ENCODE assay signal across 24 cellular contexts in genomic region chr22:29639096-29639495, GRCh38.
"Had no signal": no experiment of that assay in that cellular context is flagged by ENCODE, and none has a peak within 500 bp of the region (broad histone marks: within the 10 kb centered on the region; RNA-seq: fewer than 3 reads in every experiment).

No MANE protein-coding gene starts in this region.

- H3K36me3 ChIP-seq: pancreas, uterus had no signal

- H3K4me3 ChIP-seq: dorsolateral prefrontal cortex, hepatocyte, pancreas, psoas muscle, right atrium auricular region, stomach, suprapubic skin, tibial nerve, uterus had no signal

- H3K27ac Mint-ChIP-seq: activated CD4-positive, alpha-beta memory T cell treated with anti-CD3 and anti-CD28 coated beads for 36 hours; activated naive CD4-positive, alpha-beta T cell treated with anti-CD3 and anti-CD28 coated beads, Interleukin-2, amount 10 ng/mL, durations not matched to agents 7 days and 5 days; effector memory CD8-positive, alpha-beta T cell; nephron progenitor cell; T-helper 17 cell had no signal

- H3K9me3 Mint-ChIP-seq: activated CD4-positive, alpha-beta memory T cell treated with anti-CD3 and anti-CD28 coated beads for 36 hours; activated naive CD4-positive, alpha-beta T cell treated with anti-CD3 and anti-CD28 coated beads, Interleukin-2, amount 10 ng/mL, durations not matched to agents 7 days and 5 days; activated T-cell treated with anti-CD3 and anti-CD28 coated beads, Interleukin-2, amount 50 U/mL, for 4 hours; effector memory CD8-positive, alpha-beta T cell had no signal

- H3K9me3 ChIP-seq: pancreas, psoas muscle, right atrium auricular region, stomach, suprapubic skin, tibial nerve, uterus had no signal

- H3K27me3 Mint-ChIP-seq: activated CD4-positive, alpha-beta memory T cell treated with anti-CD3 and anti-CD28 coated beads for 36 hours; activated naive CD4-positive, alpha-beta T cell treated with anti-CD3 and anti-CD28 coated beads, Interleukin-2, amount 10 ng/mL, durations not matched to agents 7 days and 5 days; effector memory CD8-positive, alpha-beta T cell; T-helper 17 cell had no signal

- H3K27me3 ChIP-seq: dorsolateral prefrontal cortex, hepatocyte, pancreas, right atrium auricular region, stomach, suprapubic skin, tibial nerve, uterus had no signal

- H3K4me1 ChIP-seq: psoas muscle, right atrium auricular region, suprapubic skin, uterus had no signal

- FAIRE-seq: endothelial cell of umbilical vein, islet of Langerhans, pancreas had no signal

- H3K27ac ChIP-seq: dorsolateral prefrontal cortex, hepatocyte, pancreas, psoas muscle, right atrium auricular region, stomach, suprapubic skin, tibial nerve, uterus had no signal

- ATAC-seq: activated T-cell treated with anti-CD3 and anti-CD28 coated beads, Interleukin-2, amount 50 U/mL, for 4 hours; effector memory CD8-positive, alpha-beta T cell; esophagus mucosa; pancreas; psoas muscle; T-helper 17 cell had no signal

- DNase-seq: activated CD4-positive, alpha-beta memory T cell treated with anti-CD3 and anti-CD28 coated beads for 36 hours; activated CD4-positive, alpha-beta T cell treated with anti-CD3 and anti-CD28 coated beads for 48 hours; activated effector memory CD4-positive, alpha-beta T cell treated with anti-CD3 and anti-CD28 coated beads, Interleukin-2, amount 50 U/mL, for 16 hours; activated naive CD4-positive, alpha-beta T cell treated with anti-CD3 and anti-CD28 coated beads, Interleukin-2, amount 10 ng/mL, durations not matched to agents 7 days and 5 days; activated T-cell treated with anti-CD3 and anti-CD28 coated beads, Interleukin-2, amount 50 U/mL, for 4 hours; central memory CD4-positive, alpha-beta T cell; dorsolateral prefrontal cortex; effector memory CD8-positive, alpha-beta T cell; foreskin melanocyte; nephron progenitor cell; pancreas; psoas muscle; stimulated activated CD4-positive, alpha-beta T cell treated with anti-CD3 and anti-CD28 coated beads, Interleukin-4, amount 100 ng/mL, for 24 hours; stomach; SW 1271; T-helper 17 cell; uterus had no signal

- H2AFZ ChIP-seq: hepatocyte had no signal

- H3K4me3 Mint-ChIP-seq: activated CD4-positive, alpha-beta memory T cell treated with anti-CD3 and anti-CD28 coated beads for 36 hours; activated naive CD4-positive, alpha-beta T cell treated with anti-CD3 and anti-CD28 coated beads, Interleukin-2, amount 10 ng/mL, durations not matched to agents 7 days and 5 days; activated T-cell treated with anti-CD3 and anti-CD28 coated beads, Interleukin-2, amount 50 U/mL, for 4 hours; effector memory CD8-positive, alpha-beta T cell; nephron progenitor cell; T-helper 17 cell had no signal

- H3K4me2 ChIP-seq: hepatocyte had no signal
